In the genomic region with DNA sequence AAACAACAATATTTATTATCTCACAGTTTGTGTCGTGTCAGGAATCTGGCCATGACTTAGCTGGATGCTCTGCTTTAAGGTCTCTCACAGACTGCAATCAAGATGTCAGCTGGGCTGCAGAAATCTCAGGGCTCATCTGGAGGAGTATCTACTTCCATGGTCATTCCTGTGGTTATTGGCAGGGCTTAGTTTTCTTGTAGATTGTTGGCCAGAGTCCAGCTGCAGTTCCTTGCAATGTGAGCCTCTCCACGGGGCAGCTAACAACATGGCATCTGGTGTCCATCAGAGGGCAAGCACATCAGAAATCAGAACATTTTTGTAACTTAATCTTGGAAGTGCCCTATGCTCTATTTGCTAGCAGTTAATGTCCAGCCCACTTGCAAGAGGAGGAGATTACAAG, we compare ENCODE assay signal across 12 cellular contexts. TPM values are rescaled to one million over a fixed set of nuclear protein-coding genes. Genes with fewer than 3 reads are reported as not detected.
DNase-seq lines count a peak whose midpoint lies in the region; ATAC-seq and TF ChIP-seq lines count a peak whose summit lies in the region.
"Had no signal": no experiment of that assay in that cellular context is flagged by ENCODE, and none has a peak within 500 bp of the region (broad histone marks: within the 10 kb centered on the region; RNA-seq: fewer than 3 reads in every experiment).

No MANE protein-coding gene starts in this region.

- no peak overlapping the region for H2BK5ac ChIP-seq in IMR-90 (ENCODE audit: low read depth, low read length, poor library complexity, severe bottlenecking)

- H3K4me3 ChIP-seq in IMR-90 (ENCODE audit: insufficient read depth, low read depth, low read length) (no peak overlapping the region), astrocyte of the spinal cord (ENCODE audit: low read depth, low read length) (no peak overlapping the region)
- H3K4me3 ChIP-seq: gastroesophageal sphincter had no signal

- TF ChIP-seq POLR2A in IMR-90 (IDR thresholded peaks at IDR 0.05; ENCODE audit: low read depth, low read length) = no peak

- H2AK9ac ChIP-seq in IMR-90 (replicated peaks; ENCODE audit: low read depth, low read length, poor library complexity) = no peak overlapping the region

- no peak for TF ChIP-seq RAD21 in IMR-90 (IDR thresholded peaks at IDR 0.05; ENCODE audit: low read length)

- H3K9me1 ChIP-seq in IMR-90 (ENCODE audit: insufficient read depth, low read length) = no peaks in the 10 kb centered on the region

- intact Hi-C loops in IMR-90 (cut with micrococcal nuclease) = no loop called here

- H3K9ac ChIP-seq in IMR-90 (ENCODE audit: low read depth, low read length) = no peak overlapping the region

- dilution Hi-C loops in IMR-90 (cut with HindIII; ENCODE audit: low sequenced_read_pairs, unreplicated experiment) = no loop called here

- no peak overlapping the region for H3K23ac ChIP-seq in IMR-90 (ENCODE audit: low read depth, low read length)

- no peak overlapping the region for H4K8ac ChIP-seq in IMR-90 (ENCODE audit: low read depth in 2 of 2, low read length in 2 of 2)

- no peak overlapping the region for H2BK15ac ChIP-seq in IMR-90 (ENCODE audit: low read depth, low read length)

- CTCF ChIA-PET in IMR-90 (lab: Yijun Ruan, JAX) = interaction anchor here (0.7 kb wide), 1 partner anchor 13 kb away, joined by 3 read pairs; no protein-coding TSS in a partner anchor

- H3K14ac ChIP-seq in IMR-90 (replicated peaks; ENCODE audit: low read depth, low read length) = no peak overlapping the region

- H2AFZ ChIP-seq in IMR-90 (replicated peaks; ENCODE audit: low read length, poor library complexity) = no peak overlapping the region

- H2BK20ac ChIP-seq in IMR-90 (ENCODE audit: low read depth, low read length) = no peak overlapping the region

- no peak overlapping the region for H3K4me2 ChIP-seq in IMR-90 (ENCODE audit: low read depth, low read length)

- no peak overlapping the region for H3K4ac ChIP-seq in IMR-90 (ENCODE audit: low read depth, low read length)

- H3K4me1 ChIP-seq in IMR-90 (ENCODE audit: control insufficient read depth, insufficient read depth, low read length) = no peaks in the 10 kb centered on the region
- H3K4me1 ChIP-seq: gastroesophageal sphincter had no signal

- H4K5ac ChIP-seq in IMR-90 (ENCODE audit: low read depth, low read length) = no peak overlapping the region

- H3K36me3 ChIP-seq in IMR-90 (ENCODE audit: control insufficient read depth, insufficient read depth, low read length) = no peaks in the 10 kb centered on the region
- H3K36me3 ChIP-seq: gastroesophageal sphincter had no signal

- H3K9me3 ChIP-seq in IMR-90 (ENCODE audit: control insufficient read depth, insufficient read depth, low read length) = no peaks in the 10 kb centered on the region

- H3K27ac ChIP-seq in IMR-90 (ENCODE audit: insufficient read depth, low read length) = no peak overlapping the region
- H3K27ac ChIP-seq: gastroesophageal sphincter, VCaP had no signal

- no peak overlapping the region for H3K18ac ChIP-seq in IMR-90 (ENCODE audit: low read depth, low read length)

- H2AK5ac ChIP-seq in IMR-90 (ENCODE audit: low read depth, low read length) = no peak overlapping the region

- peaks cover 7% of the 10 kb centered on the region; the same call in 1 of the 2 replicates for H3K27me3 ChIP-seq in IMR-90 (ENCODE audit: control insufficient read depth, insufficient read depth, low read length)
- H3K27me3 ChIP-seq: gastroesophageal sphincter had no signal

- TF ChIP-seq CTCF in AG09319 (IDR thresholded peaks at IDR 0.05; ENCODE audit: low read depth, low read length) (no peak), IMR-90 (conservative IDR thresholded peaks at IDR 0.05; ENCODE audit: low read depth, low read length) (no peak), astrocyte of the spinal cord (IDR thresholded peaks at IDR 0.05; ENCODE audit: low read depth, low read length) (no peak)

- no peaks in the 10 kb centered on the region for H4K20me1 ChIP-seq in IMR-90 (ENCODE audit: insufficient read depth, low read length)

- H2BK120ac ChIP-seq in IMR-90 (ENCODE audit: low read depth, low read length) = no peak overlapping the region

- ATAC-seq in IMR-90 (ENCODE audit: low read depth) = peak; percentile 74
- ATAC-seq in HG02852 (IDR thresholded peaks at IDR 0.05; ENCODE audit: unreplicated experiment) = no peak
- ATAC-seq: gastroesophageal sphincter had no signal

- H3K56ac ChIP-seq in IMR-90 (ENCODE audit: extremely low read depth, insufficient read depth, low read length) = no peak overlapping the region

- in situ Hi-C loops in IMR-90 (cut with MboI; ENCODE audit: low sequenced_read_pairs) (no loop called here), astrocyte of the spinal cord (cut with HindIII; ENCODE audit: low sequenced_read_pairs) (no loop called here)

- DNase-seq in AG09319 (ENCODE audit: extremely low read depth, low read depth) = peak; percentile 77
- peak; percentile 47 for DNase-seq in IMR-90
- peak; percentile 80 for DNase-seq in astrocyte of the spinal cord (ENCODE audit: low read depth, low spot score)
- peak; percentile 65 for DNase-seq in kidney tubule cell (ENCODE audit: low spot score)
- no peak for DNase-seq in NCI-H526 (lab: John Stamatoyannopoulos, UW)
- no peak for DNase-seq in RPMI8226
- DNase-seq in NCI-H1048 (lab: John Stamatoyannopoulos, UW) = no peak
- DNase-seq: CD4-positive, alpha-beta memory T cell; NCI-H1092 treated with DMSO at 0.1 percent for 48 hours had no signal

- BruUV-seq in IMR-90 (replicated peaks; lab: Mats Ljungman, UMichigan) = no TSS peak

- POLR2A ChIA-PET in IMR-90 (lab: Charles Lee; ENCODE audit: unreplicated experiment) = no interaction called here

- H4K91ac ChIP-seq in IMR-90 (ENCODE audit: insufficient read depth, low read depth, low read length) = no peak overlapping the region

- WGBS in IMR-90 (ENCODE audit: extremely low coverage in 2 of 2, insufficient read length in 1 of 2), 2 experiments = no CpG with 5 or more reads among the region's 2 CpGs

- no peaks in the 10 kb centered on the region for H3K79me1 ChIP-seq in IMR-90 (ENCODE audit: low read depth in 1 of 2, low read length in 2 of 2)

TF ChIP-seq in IMR-90, 13 proteins besides CTCF, POLR2A, EP300 and RAD21:
- no peak for TF ChIP-seq SMC3 (IDR thresholded peaks at IDR 0.05; ENCODE audit: low read depth, low read length)
- no peak for TF ChIP-seq CHD1 (IDR thresholded peaks at IDR 0.05; ENCODE audit: low read depth, low read length)
- TF ChIP-seq MXI1 (IDR thresholded peaks at IDR 0.05; ENCODE audit: borderline replicate concordance, low read depth, low read length) = no peak
- TF ChIP-seq RCOR1 (IDR thresholded peaks at IDR 0.05; ENCODE audit: insufficient replicate concordance, low read length) = no peak
- TF ChIP-seq NFE2L2 (IDR thresholded peaks at IDR 0.05; ENCODE audit: low read depth, low read length) = no peak
- no peak for TF ChIP-seq BHLHE40 (IDR thresholded peaks at IDR 0.05; ENCODE audit: low read depth, low read length)
- TF ChIP-seq MAZ (IDR thresholded peaks at IDR 0.05; ENCODE audit: borderline replicate concordance, low read depth, low read length) = no peak
- no peak for TF ChIP-seq CEBPB (IDR thresholded peaks at IDR 0.05; ENCODE audit: low read depth, low read length)
- no peak for TF ChIP-seq ELK1 (IDR thresholded peaks at IDR 0.05; ENCODE audit: borderline replicate concordance, low read depth, low read length)

RNA-seq across cellular contexts. Expression of gene TDRD3, which starts 45.7 kb away (rescaled TPM):
- 12.0 and 14.7 TPM in 2 replicates for total RNA-seq in IMR-90 (2012; rRNA removed)
- polyA plus RNA-seq in IMR-90 (2012; rRNA removed) = 3.4 and 3.9 TPM in 2 replicates
- 0.38 and 0.97 TPM in 2 replicates for polyA plus RNA-seq in IMR-90 (2012; cell fraction: cytosol; rRNA removed)
- polyA plus RNA-seq in IMR-90 (2012; cell fraction: nucleus; rRNA removed; ENCODE audit: low replicate concordance) = 0.61 and 8.8 TPM in 2 replicates

Comparison
In these comparisons a context has a peak if more than half of its experiments do, and no peak if none do; other contexts are left out.
1. DNase-seq: peak in AG09319 (single experiment), IMR-90 (single experiment), astrocyte of the spinal cord (single experiment) and kidney tubule cell (single experiment); none in NCI-H526 (0 of 2), RPMI8226 (single experiment) and NCI-H1048 (single experiment).